ENCODE assay signal across 20 cellular contexts in genomic region chr17:44118427-44119050, GRCh38. TPM values are rescaled to one million over a fixed set of nuclear protein-coding genes. Genes with fewer than 3 reads are reported as not detected.
DNase-seq lines count a peak whose midpoint lies in the region; ATAC-seq and TF ChIP-seq lines count a peak whose summit lies in the region.
"Had no signal": no experiment of that assay in that cellular context is flagged by ENCODE, and none has a peak within 500 bp of the region (broad histone marks: within the 10 kb centered on the region; RNA-seq: fewer than 3 reads in every experiment).

No MANE protein-coding gene starts in this region.

- H3K4me3 ChIP-seq in right atrium auricular region (no peak overlapping the region), heart right ventricle (no peak overlapping the region), PC-3 (ENCODE audit: low read length) (no peak overlapping the region)
- H3K4me3 ChIP-seq: lower lobe of right lung, prostate gland, SJCRH30, vagina had no signal

- H3K36me3 Mint-ChIP-seq in chondrocyte (ENCODE audit: low read depth): peaks cover 3% of the 10 kb centered on the region
- H3K36me3 Mint-ChIP-seq in nephron (ENCODE audit: low read depth): peaks cover 14% of the 10 kb centered on the region
- H3K36me3 Mint-ChIP-seq in type B pancreatic cell: peaks cover 5% of the 10 kb centered on the region

- no peak for ATAC-seq in heart right ventricle
- no peak for ATAC-seq in PC-3
- ATAC-seq in esophagus mucosa: no peak
- ATAC-seq: activated CD4-positive, CD25-positive, alpha-beta regulatory T cell treated with anti-CD3 and anti-CD28 coated beads, Interleukin-2, amount 50 U/mL, for 24 hours had no signal

- H3K27ac ChIP-seq in right atrium auricular region: peak overlapping the region; percentile 31 to 94
- peak overlapping the region in 1 of 10 donors; percentile 30 for H3K27ac ChIP-seq in heart right ventricle
- no peak overlapping the region for H3K27ac ChIP-seq in PC-3 (ENCODE audit: low read length)
- H3K27ac ChIP-seq: prostate gland, SJCRH30 had no signal

- H3K9me3 Mint-ChIP-seq in chondrocyte (ENCODE audit: low read depth) (no peaks in the 10 kb centered on the region), nephron (no peaks in the 10 kb centered on the region), type B pancreatic cell (no peaks in the 10 kb centered on the region)
- H3K9me3 Mint-ChIP-seq: stimulated activated naive CD8-positive, alpha-beta T cell treated with anti-CD3 and anti-CD28 coated beads, Interleukin-15, Interleukin-2, amounts not matched to agents 100 ng/mL and 50 ng/mL, for 24 hours had no signal

- POLR2A ChIA-PET in PC-3 (lab: Charles Lee; ENCODE audit: unreplicated experiment): no interaction called here

- H3K9me2 ChIP-seq in PC-3 (replicated peaks; ENCODE audit: low read length): no peaks in the 10 kb centered on the region

- peaks cover 18% of the 10 kb centered on the region for H3K4me1 Mint-ChIP-seq in chondrocyte (ENCODE audit: low read depth)
- H3K4me1 Mint-ChIP-seq in nephron: peaks cover 66% of the 10 kb centered on the region
- peaks cover 27% of the 10 kb centered on the region for H3K4me1 Mint-ChIP-seq in type B pancreatic cell (ENCODE audit: unreplicated experiment)

- H3K27ac Mint-ChIP-seq in chondrocyte (ENCODE audit: unreplicated experiment) (no peak overlapping the region), nephron (peak overlapping the region in 2 of 3 experiments; percentile 6 to 8), type B pancreatic cell (peak overlapping the region; percentile 5)
- H3K27ac Mint-ChIP-seq: stimulated activated naive CD8-positive, alpha-beta T cell treated with anti-CD3 and anti-CD28 coated beads, Interleukin-15, Interleukin-2, amounts not matched to agents 100 ng/mL and 50 ng/mL, for 24 hours had no signal

- H3K4me3 Mint-ChIP-seq in chondrocyte (ENCODE audit: unreplicated experiment) (no peak overlapping the region), nephron (peak overlapping the region; percentile 9 to 46 (median 24)), type B pancreatic cell (peak overlapping the region; percentile 1)
- H3K4me3 Mint-ChIP-seq: stimulated activated naive CD8-positive, alpha-beta T cell treated with anti-CD3 and anti-CD28 coated beads, Interleukin-15, Interleukin-2, amounts not matched to agents 100 ng/mL and 50 ng/mL, for 24 hours had no signal

- intact Hi-C loops in heart right ventricle (cut with DNase I): loop anchor here in 3 of 10 donors (5.0 to 10.0 kb wide), 3 partner anchors 104 to 174 kb away; partner anchors contain the start of genes PPY (in 1 of the 3) and TMEM101 (in 1 of the 3)
- intact Hi-C loops in PC-3 (cut with micrococcal nuclease): no loop called here

- H4K20me1 ChIP-seq in PC-3 (ENCODE audit: low read length): no peaks in the 10 kb centered on the region

- H3K9ac ChIP-seq in PC-3 (ENCODE audit: low read length): no peak overlapping the region

- no TSS peak for BruUV-seq in PC-3 (replicated peaks; lab: Mats Ljungman, UMichigan)

- no peak overlapping the region for H3K4me2 ChIP-seq in PC-3 (ENCODE audit: low read length)

- WGBS in heart right ventricle, 2 donors: 58 to 61% methylated on average over 10 of the region's 10 CpGs

- H3K36me3 ChIP-seq in right atrium auricular region: peaks cover 35% of the 10 kb centered on the region
- H3K36me3 ChIP-seq in heart right ventricle: peaks cover 0 to 37% (median 9%) of the 10 kb centered on the region in 9 donors
- no peaks in the 10 kb centered on the region for H3K36me3 ChIP-seq in PC-3 (ENCODE audit: low read depth, low read length)
- H3K36me3 ChIP-seq: prostate gland, SJCRH30 had no signal

- H3K27me3 Mint-ChIP-seq in chondrocyte (ENCODE audit: low read depth) (no peaks in the 10 kb centered on the region), nephron (ENCODE audit: low read depth) (no peaks in the 10 kb centered on the region), type B pancreatic cell (no peaks in the 10 kb centered on the region)
- H3K27me3 Mint-ChIP-seq: stimulated activated naive CD8-positive, alpha-beta T cell treated with anti-CD3 and anti-CD28 coated beads, Interleukin-15, Interleukin-2, amounts not matched to agents 100 ng/mL and 50 ng/mL, for 24 hours had no signal

- no peaks in the 10 kb centered on the region for H3K79me2 ChIP-seq in PC-3 (ENCODE audit: low read length)

- DNase-seq in right atrium auricular region (ENCODE audit: low spot score) (no peak), heart right ventricle (no peak), chondrocyte (ENCODE audit: low spot score) (no peak), type B pancreatic cell (ENCODE audit: extremely low spot score, unreplicated experiment) (no peak), PC-3 (no peak), NCI-H128 (lab: John Stamatoyannopoulos, UW; ENCODE audit: unreplicated experiment) (no peak)
- DNase-seq: activated gamma-delta T cell, anterior cingulate cortex, foreskin melanocyte, lower lobe of right lung, NCI-H2029, NCI-H524 treated with DMSO at 0.1 percent for 48 hours, SJCRH30 had no signal

- no peak overlapping the region for H2AFZ ChIP-seq in PC-3 (ENCODE audit: low read length)

- no peak for TF ChIP-seq CTCF in right atrium auricular region (IDR thresholded peaks at IDR 0.05)
- TF ChIP-seq CTCF in heart right ventricle (IDR thresholded peaks at IDR 0.05): no peak
- TF ChIP-seq CTCF in chondrocyte (IDR thresholded peaks at IDR 0.05): peak; percentile 21
- TF ChIP-seq CTCF in nephron (IDR thresholded peaks at IDR 0.05; ENCODE audit: unreplicated experiment in 3 of 3): no peak
- no peak for TF ChIP-seq CTCF in type B pancreatic cell (conservative IDR thresholded peaks at IDR 0.05)
- no peak for TF ChIP-seq CTCF in PC-3 (conservative IDR thresholded peaks at IDR 0.05; ENCODE audit: low read depth, low read length)

- H3K4me1 ChIP-seq in right atrium auricular region (peaks cover 0 to 75% of the 10 kb centered on the region in 2 donors), heart right ventricle (peaks cover 15 to 94% (median 78%) of the 10 kb centered on the region in 9 donors), PC-3 (ENCODE audit: insufficient read depth, low read length) (peaks cover 8% of the 10 kb centered on the region)

- CTCF ChIA-PET in PC-3 (lab: Charles Lee): no interaction called here

- H3F3A ChIP-seq in PC-3 (ENCODE audit: low read length, unreplicated experiment): no peaks in the 10 kb centered on the region

- H3K27me3 ChIP-seq in right atrium auricular region: no peaks in the 10 kb centered on the region
- no peaks in the 10 kb centered on the region for H3K27me3 ChIP-seq in heart right ventricle
- no peaks in the 10 kb centered on the region for H3K27me3 ChIP-seq in PC-3 (ENCODE audit: low read length)
- H3K27me3 ChIP-seq: vagina had no signal

- H3K9me3 ChIP-seq in right atrium auricular region (no peaks in the 10 kb centered on the region), heart right ventricle (no peaks in the 10 kb centered on the region), PC-3 (ENCODE audit: low read length) (no peaks in the 10 kb centered on the region)
- H3K9me3 ChIP-seq: lower lobe of right lung, prostate gland, SJCRH30, vagina had no signal

RNA-seq across cellular contexts. Expression of gene HDAC5, which starts 4.9 kb away (rescaled TPM):
- total RNA-seq in right atrium auricular region (100 to 1,000 TPM in 1 of 2 donors, 10 to 100 TPM in 1; 80.0 to 138 TPM), heart right ventricle (10 to 100 TPM; 55.2 to 85.4 (median 68.3) TPM), chondrocyte (46.3 to 51.2 TPM (median 47.0 TPM) in 3 replicates), type B pancreatic cell (ENCODE audit: low replicate concordance) (43.3 and 48.9 TPM in 2 replicates), PC-3 (2014; rRNA removed) (39.1 and 47.1 TPM in 2 replicates), esophagus mucosa (32.0 TPM)
- polyA plus RNA-seq in heart right ventricle: 10 to 100 TPM; 56.3 to 63.7 TPM

RNA-seq across cellular contexts. Expression of gene HROB, which starts 23.2 kb away (rescaled TPM):
- under 1 TPM; 0.59 to 0.94 TPM for total RNA-seq in right atrium auricular region
- 1 to 10 TPM in 4 of 10 donors, under 1 TPM in 6; 0.49 to 1.9 (median 0.74) TPM for total RNA-seq in heart right ventricle
- polyA plus RNA-seq in heart right ventricle: under 1 TPM; 0.28 to 0.37 TPM
- total RNA-seq in chondrocyte: 1.3 to 2.8 TPM (median 2.0 TPM) in 3 replicates
- total RNA-seq in type B pancreatic cell (ENCODE audit: low replicate concordance): 5.4 and 10.6 TPM in 2 replicates
- total RNA-seq in PC-3 (2014; rRNA removed): 13.5 and 14.3 TPM in 2 replicates
- 6.3 TPM for total RNA-seq in esophagus mucosa

RNA-seq across cellular contexts. Expression of gene G6PC3, which starts 48.0 kb away (rescaled TPM):
- total RNA-seq in right atrium auricular region (10 to 100 TPM; 36.0 to 41.1 TPM), heart right ventricle (10 to 100 TPM; 28.9 to 47.3 (median 32.9) TPM), chondrocyte (52.3 to 70.5 TPM (median 59.2 TPM) in 3 replicates), type B pancreatic cell (ENCODE audit: low replicate concordance) (63.6 and 63.7 TPM in 2 replicates), PC-3 (2014; rRNA removed) (60.1 and 69.5 TPM in 2 replicates), esophagus mucosa (24.0 TPM)
- 100 to 1,000 TPM in 1 of 2 donors, 10 to 100 TPM in 1; 78.0 to 114 TPM for polyA plus RNA-seq in heart right ventricle

RNA-seq across cellular contexts. Expression of gene ASB16, which starts 52.0 kb away (rescaled TPM):
- total RNA-seq in right atrium auricular region (1 to 10 TPM; 8.3 TPM), heart right ventricle (10 to 100 TPM; 12.4 to 16.4 (median 13.6) TPM), chondrocyte (not detected in 3 replicates), type B pancreatic cell (ENCODE audit: low replicate concordance) (0.68 TPM in 1 of 2 replicates, not detected in the other), PC-3 (2014; rRNA removed) (0.35 and 0.51 TPM in 2 replicates), esophagus mucosa (not detected)
- polyA plus RNA-seq in heart right ventricle: 1 to 10 TPM in 1 of 2 donors, under 1 TPM in 1; 0.64 to 6.5 TPM
- total RNA-seq: cerebellum, lower lobe of right lung, SJCRH30, vagina had no signal

RNA-seq across cellular contexts. Expression of gene LSM12, which starts 52.1 kb away (rescaled TPM):
- total RNA-seq in right atrium auricular region (10 to 100 TPM; 36.8 to 41.3 TPM), heart right ventricle (10 to 100 TPM; 37.9 to 60.7 (median 43.8) TPM), chondrocyte (48.3 to 51.0 TPM (median 49.7 TPM) in 3 replicates), type B pancreatic cell (ENCODE audit: low replicate concordance) (44.8 and 50.6 TPM in 2 replicates), PC-3 (2014; rRNA removed) (118 and 123 TPM in 2 replicates), esophagus mucosa (41.8 TPM)
- polyA plus RNA-seq in heart right ventricle: 10 to 100 TPM; 25.2 to 41.7 TPM
